9 cellular contexts compared by ENCODE assay signal in genomic region chr3:30605005-30605404, GRCh38. TPM values are rescaled to one million over a fixed set of nuclear protein-coding genes. Genes with fewer than 3 reads are reported as not detected.
DNase-seq lines count a peak whose midpoint lies in the region; ATAC-seq and TF ChIP-seq lines count a peak whose summit lies in the region.
"Had no signal": no experiment of that assay in that cellular context is flagged by ENCODE, and none has a peak within 500 bp of the region (broad histone marks: within the 10 kb centered on the region; RNA-seq: fewer than 3 reads in every experiment).

No MANE protein-coding gene starts in this region.

- H3K36me3 Mint-ChIP-seq in natural killer cell treated with Interleukin-12 subunit alpha and Interleukin-12 subunit beta and Interleukin-15 and Interleukin-18, amount 100 ng/mL, for 72 hours: no peaks in the 10 kb centered on the region

- H3K4me2 ChIP-seq in BLaER1 treated with 17β-estradiol and CSF1 and Interleukin-3, amounts not matched to agents 10 nM and 100 nM: peak overlapping the region; percentile 86 to 96 (median 89)
- peak overlapping the region; percentile 88 for H3K4me2 ChIP-seq in OCI-LY1 (ENCODE audit: low read length)

- TF ChIP-seq CTCF in OCI-LY1 (IDR thresholded peaks at IDR 0.05; ENCODE audit: low read length) (no peak), breast epithelium (IDR thresholded peaks at IDR 0.05) (no peak)

- peaks cover 26% of the 10 kb centered on the region for H3K79me2 ChIP-seq in OCI-LY1 (ENCODE audit: insufficient read depth, low read length)

- H3F3A ChIP-seq in OCI-LY1 (ENCODE audit: insufficient read depth, low read length): no peaks in the 10 kb centered on the region

- H2AFZ ChIP-seq in OCI-LY1 (ENCODE audit: low read length): no peak overlapping the region; the same call in 1 of the 2 replicates

- peaks cover 36 to 55% of the 10 kb centered on the region in 2 donors for H3K4me1 Mint-ChIP-seq in natural killer cell treated with Interleukin-12 subunit alpha and Interleukin-12 subunit beta and Interleukin-15 and Interleukin-18, amount 100 ng/mL, for 72 hours (ENCODE audit: low read depth in 2 of 2)

- intact Hi-C loops in breast epithelium (cut with DNase I; ENCODE audit: low total_unique reads): no loop called here

- H3K36me3 ChIP-seq in BLaER1 treated with 17β-estradiol and CSF1 and Interleukin-3, amounts not matched to agents 10 nM and 100 nM: no peaks in the 10 kb centered on the region; a peak in 2 of 22 replicates
- H3K36me3 ChIP-seq in OCI-LY1 (ENCODE audit: insufficient read depth, low read length) (no peaks in the 10 kb centered on the region), breast epithelium (no peaks in the 10 kb centered on the region)

- peak overlapping the region; percentile 87 to 100 (median 99) for H3K27ac ChIP-seq in BLaER1 treated with 17β-estradiol and CSF1 and Interleukin-3, amounts not matched to agents 10 nM and 100 nM
- peak overlapping the region; percentile 90 for H3K27ac ChIP-seq in OCI-LY1 (ENCODE audit: low read depth, low read length, poor library complexity, severe bottlenecking)
- peak overlapping the region; percentile 99 for H3K27ac ChIP-seq in breast epithelium

- H3K9ac ChIP-seq in BLaER1 treated with 17β-estradiol and CSF1 and Interleukin-3, amounts not matched to agents 10 nM and 100 nM: peak overlapping the region; percentile 95 to 100 (median 99)
- peak overlapping the region; percentile 5; the same call in 1 of the 2 replicates for H3K9ac ChIP-seq in OCI-LY1 (ENCODE audit: low read length)

- TF ChIP-seq POLR2A in breast epithelium (IDR thresholded peaks at IDR 0.05): no peak

- no peaks in the 10 kb centered on the region for H3K27me3 Mint-ChIP-seq in natural killer cell treated with Interleukin-12 subunit alpha and Interleukin-12 subunit beta and Interleukin-15 and Interleukin-18, amount 100 ng/mL, for 72 hours

- peak overlapping the region; percentile 80 to 88 for H3K27ac Mint-ChIP-seq in natural killer cell treated with Interleukin-12 subunit alpha and Interleukin-12 subunit beta and Interleukin-15 and Interleukin-18, amount 100 ng/mL, for 72 hours

- H3K4me3 ChIP-seq in BLaER1 treated with 17β-estradiol and CSF1 and Interleukin-3, amounts not matched to agents 10 nM and 100 nM: peak overlapping the region; percentile 87 to 99 (median 94)
- H3K4me3 ChIP-seq in OCI-LY1 (ENCODE audit: low read depth, low read length, poor library complexity, severe bottlenecking) (peak overlapping the region; percentile 17), breast epithelium (peak overlapping the region in 2 of 3 donors; percentile 93 to 99)

- no peaks in the 10 kb centered on the region for H3K27me3 ChIP-seq in BLaER1 treated with 17β-estradiol and CSF1 and Interleukin-3, amounts not matched to agents 10 nM and 100 nM
- H3K27me3 ChIP-seq in OCI-LY1 (ENCODE audit: insufficient read depth, low read length) (no peaks in the 10 kb centered on the region), breast epithelium (no peaks in the 10 kb centered on the region)

- H3K4me1 ChIP-seq in BLaER1 treated with 17β-estradiol and CSF1 and Interleukin-3, amounts not matched to agents 10 nM and 100 nM: peaks cover 59 to 70% (median 63%) of the 10 kb centered on the region in 10 experiments
- H3K4me1 ChIP-seq in OCI-LY1 (ENCODE audit: insufficient read depth, low read length, severe bottlenecking) (peaks cover 66% of the 10 kb centered on the region), breast epithelium (peaks cover 0 to 6% of the 10 kb centered on the region in 2 donors)

- H3K9me2 ChIP-seq in OCI-LY1 (ENCODE audit: low read depth, low read length): no peaks in the 10 kb centered on the region

- H3K9me3 ChIP-seq in BLaER1 treated with 17β-estradiol and CSF1 and Interleukin-3, amounts not matched to agents 10 nM and 100 nM (replicated peaks in 1 of 11): peaks cover 0 to 13% (median 7%) of the 10 kb centered on the region in 11 experiments; a peak in 8 of 22 replicates
- no peaks in the 10 kb centered on the region for H3K9me3 ChIP-seq in OCI-LY1 (ENCODE audit: low read length)
- no peaks in the 10 kb centered on the region for H3K9me3 ChIP-seq in breast epithelium

- no peaks in the 10 kb centered on the region for H3K9me3 Mint-ChIP-seq in natural killer cell treated with Interleukin-12 subunit alpha and Interleukin-12 subunit beta and Interleukin-15 and Interleukin-18, amount 100 ng/mL, for 72 hours

- ATAC-seq in natural killer cell treated with Interleukin-12 subunit alpha and Interleukin-12 subunit beta and Interleukin-15 and Interleukin-18, amount 100 ng/mL, for 72 hours: no peak
- no peak for ATAC-seq in HG02970 (IDR thresholded peaks at IDR 0.05; ENCODE audit: low FRiP score, unreplicated experiment)

- DNase-seq in breast epithelium (ENCODE audit: low spot score in 2 of 2): no peak
- DNase-seq in natural killer cell treated with Interleukin-12 subunit alpha and Interleukin-12 subunit beta and Interleukin-15 and Interleukin-18, amount 100 ng/mL, for 72 hours (ENCODE audit: low spot score): no peak
- DNase-seq in T1000 (lab: John Stamatoyannopoulos, UW): no peak
- DNase-seq in NOMO-1 treated with dmso at 0.1 percent for 144 hours (lab: John Stamatoyannopoulos, UW; ENCODE audit: unreplicated experiment): no peak
- no peak for DNase-seq in NCI-H128 (lab: John Stamatoyannopoulos, UW; ENCODE audit: unreplicated experiment)
- DNase-seq: NCI-H1048 had no signal

- H3K4me3 Mint-ChIP-seq in natural killer cell treated with Interleukin-12 subunit alpha and Interleukin-12 subunit beta and Interleukin-15 and Interleukin-18, amount 100 ng/mL, for 72 hours: peak overlapping the region; percentile 86

- H4K20me1 ChIP-seq in BLaER1 treated with 17β-estradiol and CSF1 and Interleukin-3, amounts not matched to agents 10 nM and 100 nM: peaks cover 0 to 22% (median 8%) of the 10 kb centered on the region in 11 experiments; a peak in 13 of 22 replicates
- no peaks in the 10 kb centered on the region for H4K20me1 ChIP-seq in OCI-LY1 (ENCODE audit: insufficient read depth, low read length)

RNA-seq across cellular contexts. Expression of gene TGFBR2, which starts 1.4 kb away (rescaled TPM):
- total RNA-seq in breast epithelium: 100 to 1,000 TPM; 205 to 281 (median 243) TPM
- 10 to 100 TPM; 37.3 to 38.6 TPM for total RNA-seq in natural killer cell treated with Interleukin-12 subunit alpha and Interleukin-12 subunit beta and Interleukin-15 and Interleukin-18, amount 100 ng/mL, for 72 hours

Comparison
In these comparisons a context has a peak if more than half of its experiments do, and no peak if none do; other contexts are left out.
1. H3K4me3 ChIP-seq: peak in every context shown above with its lines; median percentile 96 in breast epithelium; 94 in BLaER1 treated with 17β-estradiol and CSF1 and Interleukin-3, amounts not matched to agents 10 nM and 100 nM; 17 in OCI-LY1.
2. RNA of gene TGFBR2, which starts 1.4 kb away (total RNA-seq): 205 to 281 TPM in breast epithelium; 37.3 to 38.6 TPM in natural killer cell treated with Interleukin-12 subunit alpha and Interleukin-12 subunit beta and Interleukin-15 and Interleukin-18, amount 100 ng/mL, for 72 hours; every median in the first group is over 4 times any median in the second.
3. Peak in every context shown above with its lines, with median percentiles within 50 percentile points of each other: H3K27ac ChIP-seq.